Comparison of ENCODE assay signal across 30 cellular contexts in the genomic region with DNA sequence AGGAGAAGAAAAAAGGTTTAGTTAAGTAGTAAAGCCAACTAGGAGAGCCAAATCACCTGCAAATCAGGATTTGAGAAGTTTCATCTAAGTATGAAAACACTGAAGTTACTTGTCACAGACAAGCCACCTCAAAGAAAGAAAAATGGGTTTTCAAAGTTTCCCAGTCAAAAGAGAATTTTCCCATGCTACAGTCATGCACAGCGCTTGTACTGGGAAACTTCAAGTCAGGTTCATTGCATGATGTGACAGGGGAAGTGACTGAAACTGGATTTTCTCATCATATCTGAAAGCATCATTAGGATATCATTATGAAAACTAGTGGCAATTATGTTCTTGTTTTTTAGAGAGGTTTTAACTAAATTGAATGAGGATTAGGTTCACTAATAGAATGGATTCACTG.
DNase-seq lines count a peak whose midpoint lies in the region; ATAC-seq and TF ChIP-seq lines count a peak whose summit lies in the region.
"Had no signal": no experiment of that assay in that cellular context is flagged by ENCODE, and none has a peak within 500 bp of the region (broad histone marks: within the 10 kb centered on the region; RNA-seq: fewer than 3 reads in every experiment).

No MANE protein-coding gene starts in this region.

- ATAC-seq in GM18870 (IDR thresholded peaks at IDR 0.05; ENCODE audit: unreplicated experiment) (peak; percentile 58), GM21447 (IDR thresholded peaks at IDR 0.05; ENCODE audit: unreplicated experiment) (peak; percentile 40), HG02885 (IDR thresholded peaks at IDR 0.05; ENCODE audit: poor library complexity, unreplicated experiment) (peak; percentile 37), T-cell (replicated peaks in 1 of 4) (no peak), gastroesophageal sphincter (no peak)
- ATAC-seq: PC-3, right cardiac atrium, Right ventricle myocardium inferior, WTC11 had no signal

- TF ChIP-seq CTCF in GM12864 (IDR thresholded peaks at IDR 0.05; ENCODE audit: low read depth, low read length, missing control alignments) = no peak
- TF ChIP-seq CTCF in HFFc6 (IDR thresholded peaks at IDR 0.05) = no peak
- TF ChIP-seq CTCF in gastroesophageal sphincter (IDR thresholded peaks at IDR 0.05) = no peak

- no peak for TF ChIP-seq POLR2A in gastroesophageal sphincter (IDR thresholded peaks at IDR 0.05)

- H3K4me1 ChIP-seq in gastroesophageal sphincter = peaks cover 0 to 3% (median 0%) of the 10 kb centered on the region in 3 donors

- no peaks in the 10 kb centered on the region for H3K4me1 Mint-ChIP-seq in HFFc6 (ENCODE audit: low read depth)
- peaks cover 13 to 28% (median 16%) of the 10 kb centered on the region in 3 donors for H3K4me1 Mint-ChIP-seq in T-cell
- H3K4me1 Mint-ChIP-seq: nephron progenitor cell had no signal

- H3K9me3 ChIP-seq in gastroesophageal sphincter = no peaks in the 10 kb centered on the region
- H3K9me3 ChIP-seq: spleen had no signal

- H3K36me3 Mint-ChIP-seq in HFFc6 (ENCODE audit: low read depth) = peaks cover 7% of the 10 kb centered on the region
- peaks cover 44% of the 10 kb centered on the region for H3K36me3 Mint-ChIP-seq in T-cell

- DNase-seq in GM12864 (ENCODE audit: low read depth) (peak; percentile 59), HFFc6 (no peak), T-cell (no peak)
- DNase-seq in activated T-cell treated with anti-CD3 and anti-CD28 coated beads, Interleukin-2, amount 50 U/mL, for 1 hour = no peak
- DNase-seq: activated CD4-positive, alpha-beta T cell treated with anti-CD3 and anti-CD28 coated beads, Interleukin-2, amount 50 U/mL, for 4 hours; activated CD8-positive, alpha-beta memory T cell treated with anti-CD3 and anti-CD28 coated beads, Interleukin-2, amount 50 U/mL, for 4 hours; activated naive CD8-positive, alpha-beta T cell treated with anti-CD3 and anti-CD28 coated beads for 36 hours; AML-193; CD8-positive, alpha-beta memory T cell; central memory CD4-positive, alpha-beta T cell; DMS153; KBM-7; MM.1S; NCI-H1436; NCI-H2107; NCI-H446 treated with DMSO at 0.1 percent for 48 hours; nephron progenitor cell; PC-3; right cardiac atrium; spleen; stimulated activated CD4-positive, alpha-beta T cell treated with anti-CD3 and anti-CD28 coated beads, Interleukin-4, amount 100 ng/mL, for 24 hours; stimulated activated naive CD4-positive, alpha-beta T cell; T1000 had no signal

- CTCF ChIA-PET in T-cell (lab: Charles Lee) = no interaction called here

- H3K27ac ChIP-seq in gastroesophageal sphincter = no peak overlapping the region
- H3K27ac ChIP-seq: parathyroid adenoma, spleen had no signal

- POLR2A ChIA-PET in T-cell (lab: Charles Lee) = no interaction called here

- no peak overlapping the region for H3K4me3 Mint-ChIP-seq in HFFc6
- H3K4me3 Mint-ChIP-seq in T-cell = no peak overlapping the region
- H3K4me3 Mint-ChIP-seq: activated naive CD8-positive, alpha-beta T cell treated with anti-CD3 and anti-CD28 coated beads for 36 hours; CD8-positive, alpha-beta memory T cell; nephron progenitor cell; WTC11 had no signal

- TF ChIP-seq EP300 in gastroesophageal sphincter (IDR thresholded peaks at IDR 0.05) = no peak

- H3K27ac Mint-ChIP-seq in HFFc6 (no peak overlapping the region), T-cell (no peak overlapping the region)
- H3K27ac Mint-ChIP-seq: activated naive CD8-positive, alpha-beta T cell treated with anti-CD3 and anti-CD28 coated beads for 36 hours; CD8-positive, alpha-beta memory T cell; nephron progenitor cell; WTC11 had no signal

- H3K36me3 ChIP-seq in gastroesophageal sphincter = peaks cover 0 to 20% of the 10 kb centered on the region in 2 donors

- no peaks in the 10 kb centered on the region for H3K9me3 Mint-ChIP-seq in HFFc6
- H3K9me3 Mint-ChIP-seq in T-cell = no peaks in the 10 kb centered on the region
- H3K9me3 Mint-ChIP-seq: activated naive CD8-positive, alpha-beta T cell treated with anti-CD3 and anti-CD28 coated beads for 36 hours; CD8-positive, alpha-beta memory T cell; nephron progenitor cell; WTC11 had no signal

- WGBS in gastroesophageal sphincter (ENCODE audit: low coverage in 1 of 2), 2 donors = 100% methylated on average over 1 of the region's 1 CpG

- H3K4me3 ChIP-seq in GM12864 (ENCODE audit: low read depth, low read length) (no peak overlapping the region), gastroesophageal sphincter (no peak overlapping the region)
- H3K4me3 ChIP-seq: spleen had no signal

- H3K27me3 ChIP-seq in gastroesophageal sphincter = no peaks in the 10 kb centered on the region
- H3K27me3 ChIP-seq: spleen had no signal

- H3K27me3 Mint-ChIP-seq in HFFc6 (ENCODE audit: insufficient read depth) = no peaks in the 10 kb centered on the region
- no peaks in the 10 kb centered on the region for H3K27me3 Mint-ChIP-seq in T-cell
- H3K27me3 Mint-ChIP-seq: activated naive CD8-positive, alpha-beta T cell treated with anti-CD3 and anti-CD28 coated beads for 36 hours; CD8-positive, alpha-beta memory T cell had no signal

Comparison
In these comparisons a context has a peak if more than half of its experiments do, and no peak if none do; other contexts are left out.
1. ATAC-seq: peak in GM18870 (single experiment), GM21447 (single experiment) and HG02885 (single experiment); none in T-cell (0 of 4) and gastroesophageal sphincter (single experiment).